Comparison of ENCODE assay signal across 26 cellular contexts in the genomic region with DNA sequence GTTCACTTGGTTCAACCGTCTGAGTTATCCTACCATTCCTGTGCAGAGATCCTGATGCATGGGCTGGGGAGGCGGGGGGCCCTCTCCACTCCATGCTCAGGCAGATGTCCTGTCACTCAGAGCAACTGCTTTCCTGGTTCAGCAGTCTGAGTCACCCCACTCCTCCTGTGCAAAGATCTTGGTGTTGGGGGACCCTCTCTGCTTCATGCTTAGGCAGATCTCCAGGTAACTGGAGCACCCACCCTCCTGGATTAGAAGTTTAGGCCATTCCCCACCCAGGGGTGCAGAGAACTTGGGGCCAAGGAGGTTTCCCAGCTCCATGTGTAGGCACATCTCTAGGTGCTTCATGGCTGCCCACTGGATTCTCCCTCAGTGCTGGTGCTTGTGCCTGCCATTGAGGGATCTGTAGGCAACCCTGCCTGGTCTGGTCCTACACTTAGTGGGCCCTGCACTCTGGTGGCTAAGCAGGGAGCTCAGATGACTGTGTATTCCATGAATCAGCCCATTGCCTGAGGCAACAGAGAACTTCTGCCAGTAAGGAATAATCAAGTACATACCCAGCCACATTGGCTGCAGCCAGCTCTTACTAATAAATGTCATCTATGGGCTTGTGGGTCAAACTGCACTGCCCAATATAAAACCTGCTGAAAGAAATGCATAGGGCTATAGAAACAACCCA.
DNase-seq lines count a peak whose midpoint lies in the region; ATAC-seq and TF ChIP-seq lines count a peak whose summit lies in the region.
"Had no signal": no experiment of that assay in that cellular context is flagged by ENCODE, and none has a peak within 500 bp of the region (broad histone marks: within the 10 kb centered on the region; RNA-seq: fewer than 3 reads in every experiment).

No MANE protein-coding gene starts in this region.

- peaks cover 15% of the 10 kb centered on the region for H3K4me1 ChIP-seq in RWPE2 (ENCODE audit: insufficient read depth, poor library complexity, severe bottlenecking)
- H3K4me1 ChIP-seq in trophoblast cell (ENCODE audit: control insufficient read depth in 1 of 2, insufficient read depth in 2 of 2, low read length in 2 of 2) = peaks cover 6 to 8% of the 10 kb centered on the region in 2 experiments
- H3K4me1 ChIP-seq: ascending aorta, vagina had no signal

- no peak overlapping the region for H4K12ac ChIP-seq in trophoblast cell (ENCODE audit: low read depth, low read length)

- TF ChIP-seq CTCF in RWPE2 (IDR thresholded peaks at IDR 0.05; ENCODE audit: poor library complexity, severe bottlenecking) = no peak

- H3K14ac ChIP-seq in trophoblast cell (ENCODE audit: low read length) = no peak overlapping the region

- H2BK12ac ChIP-seq in trophoblast cell (ENCODE audit: low read length) = no peak overlapping the region

- no peak overlapping the region for H3K18ac ChIP-seq in trophoblast cell (ENCODE audit: low read length)

- no peak overlapping the region for H2AK5ac ChIP-seq in trophoblast cell (ENCODE audit: low read length)

- no peak overlapping the region for H4K8ac ChIP-seq in trophoblast cell (ENCODE audit: low read depth, low read length)

- no peak overlapping the region for H4K91ac ChIP-seq in trophoblast cell (ENCODE audit: low read depth, low read length)

- DNase-seq in ELR (ENCODE audit: low read depth) = peak; percentile 80
- no peak for DNase-seq in RWPE2 (ENCODE audit: low spot score)
- DNase-seq in fibroblast of peridontal ligament (ENCODE audit: extremely low read depth) = peak; percentile 37
- DNase-seq in trophoblast cell = peak; percentile 28 to 44
- DNase-seq in SIG-M5 treated with dmso at 0.1 percent for 504 hours (lab: John Stamatoyannopoulos, UW; ENCODE audit: unreplicated experiment) = no peak
- DNase-seq in kidney glomerular epithelial cell (lab: John Stamatoyannopoulos, UW) = no peak
- no peak for DNase-seq in GDM1 (lab: John Stamatoyannopoulos, UW)
- DNase-seq: activated CD4-positive, alpha-beta memory T cell treated with anti-CD3 and anti-CD28 coated beads, Interleukin-2, amount 10 ng/mL, durations not matched to agents 7 days and 5 days; activated CD4-positive, alpha-beta T cell treated with anti-CD3 and anti-CD28 coated beads for 1 hour; activated effector memory CD4-positive, alpha-beta T cell treated with Interleukin-2 at 50 U/mL for 16 hours; activated naive CD8-positive, alpha-beta T cell treated with anti-CD3 and anti-CD28 coated beads, Interleukin-2, amount 10 ng/mL, durations not matched to agents 7 days and 5 days; CD4-positive, alpha-beta T cell; dermis blood vessel endothelial cell; KG1; NCI-H1436; NCI-H2081 treated with DMSO at 0.1 percent for 48 hours; NCI-H345; NCI-H748 treated with DMSO at 0.1 percent for 48 hours; nucleus accumbens; SK-N-SH; stimulated activated naive CD8-positive, alpha-beta T cell treated with anti-CD3 and anti-CD28 coated beads, Interleukin-15, Interleukin-2, amounts not matched to agents 100 U/mL and 50 U/mL, for 24 hours had no signal

- no peak overlapping the region for H2AFZ ChIP-seq in trophoblast cell (ENCODE audit: insufficient read depth, low read length, poor library complexity)

- no peak overlapping the region for H3K9ac ChIP-seq in trophoblast cell (ENCODE audit: low read length)
- H3K9ac ChIP-seq: SK-N-SH had no signal

- H3K27ac ChIP-seq in RWPE2 (ENCODE audit: poor library complexity, severe bottlenecking) = no peak overlapping the region
- no peak overlapping the region for H3K27ac ChIP-seq in trophoblast cell (ENCODE audit: low read depth, low read length)
- H3K27ac ChIP-seq: ascending aorta, thoracic aorta, vagina had no signal

- H3K4me2 ChIP-seq in trophoblast cell (ENCODE audit: low read length) = no peak overlapping the region
- H3K4me2 ChIP-seq: SK-N-SH had no signal

- no peaks in the 10 kb centered on the region for H3K79me2 ChIP-seq in trophoblast cell (ENCODE audit: control insufficient read depth, insufficient read depth, low read length, poor library complexity)

- H3K36me3 ChIP-seq in RWPE2 (ENCODE audit: low read depth) (no peaks in the 10 kb centered on the region), trophoblast cell (ENCODE audit: control insufficient read depth in 1 of 2, insufficient read depth in 2 of 2, low read length in 2 of 2) (no peaks in the 10 kb centered on the region)
- H3K36me3 ChIP-seq: ascending aorta, thoracic aorta, vagina had no signal

- H3K79me1 ChIP-seq in trophoblast cell (ENCODE audit: low read length) = peaks cover 2% of the 10 kb centered on the region

- no peak overlapping the region for H2BK5ac ChIP-seq in trophoblast cell (ENCODE audit: low read depth, low read length, poor library complexity)

- ATAC-seq in RWPE2 (ENCODE audit: low read depth) = peak; percentile 20; the same call in 1 of the 3 replicates
- no peak for ATAC-seq in GM21825 (IDR thresholded peaks at IDR 0.05; ENCODE audit: unreplicated experiment)
- ATAC-seq: left lobe of liver; stimulated activated naive CD8-positive, alpha-beta T cell treated with anti-CD3 and anti-CD28 coated beads, Interleukin-15, Interleukin-2, amounts not matched to agents 100 U/mL and 50 U/mL, for 24 hours had no signal

- WGBS in trophoblast cell (ENCODE audit: extremely low coverage, insufficient coverage, insufficient read length) = no CpG with 5 or more reads among the region's 2 CpGs

- no peak overlapping the region for H3K23ac ChIP-seq in trophoblast cell (ENCODE audit: low read length)

- H3K4me3 ChIP-seq in RWPE2 (ENCODE audit: severe bottlenecking) (no peak overlapping the region), trophoblast cell (ENCODE audit: low read depth, low read length) (no peak overlapping the region)
- H3K4me3 ChIP-seq: ascending aorta, thoracic aorta, vagina had no signal

- H3K9me3 ChIP-seq in RWPE2 (ENCODE audit: severe bottlenecking) (peaks cover 10% of the 10 kb centered on the region), trophoblast cell (ENCODE audit: insufficient read depth, low read depth, low read length) (peaks cover 5% of the 10 kb centered on the region)

- H3K27me3 ChIP-seq in RWPE2 (ENCODE audit: insufficient read depth, poor library complexity, severe bottlenecking) (no peaks in the 10 kb centered on the region), trophoblast cell (ENCODE audit: insufficient read depth, low read length) (no peaks in the 10 kb centered on the region)
- H3K27me3 ChIP-seq: ascending aorta, vagina had no signal

- no peak overlapping the region for H3K4ac ChIP-seq in trophoblast cell (ENCODE audit: low read depth, low read length)

- H2BK120ac ChIP-seq in trophoblast cell (ENCODE audit: insufficient read depth, low read length, poor library complexity) = no peak overlapping the region

Comparison
In these comparisons a context has a peak if more than half of its experiments do, and no peak if none do; other contexts are left out.
1. DNase-seq: peak in ELR (single experiment), fibroblast of peridontal ligament (single experiment) and trophoblast cell (2 of 2); none in RWPE2 (single experiment), SIG-M5 treated with dmso at 0.1 percent for 504 hours (single experiment), kidney glomerular epithelial cell (single experiment) and GDM1 (single experiment).